In the genomic region with DNA sequence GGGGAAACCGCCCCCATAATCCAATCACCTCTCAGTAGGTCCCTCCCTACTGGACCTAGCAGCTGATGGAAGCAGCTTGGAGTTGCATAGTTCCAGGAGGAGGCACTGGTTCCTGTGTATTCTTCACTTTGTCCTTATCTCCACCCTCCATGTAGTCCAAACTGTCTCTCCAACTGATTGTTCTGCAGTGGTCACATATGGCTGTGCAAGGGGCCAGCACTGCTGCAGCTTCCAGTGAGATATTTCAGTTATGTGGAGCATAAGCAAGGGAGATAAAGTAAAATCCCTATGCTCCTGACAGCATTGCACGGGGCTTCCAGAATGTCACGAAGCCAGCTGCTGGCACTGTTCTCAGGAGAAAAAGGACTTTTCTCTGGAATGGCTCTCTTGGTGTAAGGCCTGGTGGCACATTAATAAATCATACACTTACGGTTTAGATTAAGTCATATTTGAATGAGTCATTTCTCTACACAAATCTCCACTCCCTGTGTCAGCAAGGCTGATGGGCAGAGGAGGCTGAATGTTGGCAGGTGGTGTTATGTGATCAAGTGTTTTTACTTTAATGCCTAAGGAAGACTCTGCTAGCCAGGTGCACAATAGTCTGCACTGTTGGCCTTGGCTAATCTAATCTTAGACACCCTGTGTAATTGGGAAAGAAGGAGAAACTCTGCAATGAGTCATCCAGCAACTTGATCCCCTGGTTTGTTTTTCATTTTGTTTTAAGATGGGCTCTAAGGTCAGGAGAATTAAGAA, we compare ENCODE assay signal across 10 cellular contexts.
A peak's percentile ranks its signal among the peaks of the same experiment; 100 is the strongest.
DNase-seq lines count a peak whose midpoint lies in the region; ATAC-seq and TF ChIP-seq lines count a peak whose summit lies in the region.
"Had no signal": no experiment of that assay in that cellular context is flagged by ENCODE, and none has a peak within 500 bp of the region (broad histone marks: within the 10 kb centered on the region; RNA-seq: fewer than 3 reads in every experiment).

No MANE protein-coding gene starts in this region.

- peaks cover 0 to 14% (median 10%) of the 10 kb centered on the region in 9 donors for H3K4me1 ChIP-seq in heart right ventricle

- peak; percentile 54 for DNase-seq in DMS 273 (lab: John Stamatoyannopoulos, UW; ENCODE audit: unreplicated experiment)
- DNase-seq in DMS 273 treated with DMSO at 0.1 percent for 48 hours (lab: John Stamatoyannopoulos, UW): no peak
- peak; percentile 22 for DNase-seq in SW480 (ENCODE audit: low spot score)
- DNase-seq in heart right ventricle: no peak
- no peak for DNase-seq in type B pancreatic cell (ENCODE audit: extremely low spot score, unreplicated experiment)
- DNase-seq in CD4-positive, alpha-beta T cell: no peak
- DNase-seq in middle frontal gyrus (ENCODE audit: extremely low spot score, low spot score): no peak
- DNase-seq in C1 segment of cervical spinal cord (lab: John Stamatoyannopoulos, UW): no peak
- DNase-seq: stimulated activated CD4-positive, alpha-beta T cell treated with anti-CD3 and anti-CD28 coated beads, Interleukin-4, amount 100 ng/mL, for 4 hours had no signal

- intact Hi-C loops in heart right ventricle (cut with DNase I): loop anchor here in 1 of 10 donors (10.0 kb wide), 1 partner anchor 93 kb away; a partner anchor contains a TSS
- intact Hi-C loops in CD4-positive, alpha-beta T cell (cut with DNase I, micrococcal nuclease): no loop called here

- WGBS in heart right ventricle, 2 donors: 47 to 52% methylated on average over 4 of the region's 4 CpGs

- no peaks in the 10 kb centered on the region for H3K27me3 ChIP-seq in heart right ventricle
- no peaks in the 10 kb centered on the region for H3K27me3 ChIP-seq in CD4-positive, alpha-beta T cell (ENCODE audit: control insufficient read depth, insufficient read depth, low read length)

- H3K27me3 Mint-ChIP-seq in type B pancreatic cell: no peaks in the 10 kb centered on the region
- H3K27me3 Mint-ChIP-seq in CD4-positive, alpha-beta T cell: peaks cover 9% of the 10 kb centered on the region

- H3K4me1 Mint-ChIP-seq in type B pancreatic cell (ENCODE audit: unreplicated experiment): peaks cover 29% of the 10 kb centered on the region
- no peaks in the 10 kb centered on the region for H3K4me1 Mint-ChIP-seq in CD4-positive, alpha-beta T cell (ENCODE audit: low read depth)

- peak in 7 of 8 donors; percentile 29 to 72 (median 48) for ATAC-seq in heart right ventricle
- ATAC-seq in CD4-positive, alpha-beta T cell (ENCODE audit: poor library complexity): no peak

- H3K36me3 ChIP-seq in heart right ventricle: no peaks in the 10 kb centered on the region

- peaks cover 0 to 7% (median 0%) of the 10 kb centered on the region in 11 donors for H3K9me3 ChIP-seq in heart right ventricle
- no peaks in the 10 kb centered on the region for H3K9me3 ChIP-seq in CD4-positive, alpha-beta T cell (ENCODE audit: control insufficient read depth, low read length)

- TF ChIP-seq CTCF in heart right ventricle (IDR thresholded peaks at IDR 0.05) (no peak), type B pancreatic cell (conservative IDR thresholded peaks at IDR 0.05) (no peak)
- no peak for TF ChIP-seq CTCF in CD4-positive, alpha-beta T cell (IDR thresholded peaks at IDR 0.05)

- H3K4me3 Mint-ChIP-seq in type B pancreatic cell: peak overlapping the region; percentile 37
- H3K4me3 Mint-ChIP-seq in CD4-positive, alpha-beta T cell: no peak overlapping the region

- peaks cover 11% of the 10 kb centered on the region for H3K9me3 Mint-ChIP-seq in type B pancreatic cell
- H3K9me3 Mint-ChIP-seq in CD4-positive, alpha-beta T cell: peaks cover 5% of the 10 kb centered on the region

- CTCF ChIA-PET in CD4-positive, alpha-beta T cell (lab: Charles Lee): no interaction called here

- POLR2A ChIA-PET in CD4-positive, alpha-beta T cell (lab: Charles Lee): no interaction called here

- H3K36me3 Mint-ChIP-seq in type B pancreatic cell: no peaks in the 10 kb centered on the region
- no peaks in the 10 kb centered on the region for H3K36me3 Mint-ChIP-seq in CD4-positive, alpha-beta T cell (ENCODE audit: low read depth)

- H3K27ac ChIP-seq in heart right ventricle: peak overlapping the region in 2 of 10 donors; percentile 32 to 49
- H3K27ac ChIP-seq in CD4-positive, alpha-beta T cell (ENCODE audit: low read depth, low read length): no peak overlapping the region
- H3K27ac ChIP-seq: 22Rv1 had no signal

- H3K27ac Mint-ChIP-seq in type B pancreatic cell: peak overlapping the region; percentile 52
- no peak overlapping the region for H3K27ac Mint-ChIP-seq in CD4-positive, alpha-beta T cell

- no peak overlapping the region for H3K4me3 ChIP-seq in heart right ventricle

Comparison
In these comparisons a context has a peak if more than half of its experiments do, and no peak if none do; other contexts are left out.
1. DNase-seq: peak in DMS 273 (single experiment) and SW480 (single experiment); none in DMS 273 treated with DMSO at 0.1 percent for 48 hours (single experiment), heart right ventricle (0 of 2), type B pancreatic cell (single experiment), CD4-positive, alpha-beta T cell (0 of 10), middle frontal gyrus (single experiment) and C1 segment of cervical spinal cord (0 of 14).